Comparison of ENCODE assay signal across 15 cellular contexts in the genomic region with DNA sequence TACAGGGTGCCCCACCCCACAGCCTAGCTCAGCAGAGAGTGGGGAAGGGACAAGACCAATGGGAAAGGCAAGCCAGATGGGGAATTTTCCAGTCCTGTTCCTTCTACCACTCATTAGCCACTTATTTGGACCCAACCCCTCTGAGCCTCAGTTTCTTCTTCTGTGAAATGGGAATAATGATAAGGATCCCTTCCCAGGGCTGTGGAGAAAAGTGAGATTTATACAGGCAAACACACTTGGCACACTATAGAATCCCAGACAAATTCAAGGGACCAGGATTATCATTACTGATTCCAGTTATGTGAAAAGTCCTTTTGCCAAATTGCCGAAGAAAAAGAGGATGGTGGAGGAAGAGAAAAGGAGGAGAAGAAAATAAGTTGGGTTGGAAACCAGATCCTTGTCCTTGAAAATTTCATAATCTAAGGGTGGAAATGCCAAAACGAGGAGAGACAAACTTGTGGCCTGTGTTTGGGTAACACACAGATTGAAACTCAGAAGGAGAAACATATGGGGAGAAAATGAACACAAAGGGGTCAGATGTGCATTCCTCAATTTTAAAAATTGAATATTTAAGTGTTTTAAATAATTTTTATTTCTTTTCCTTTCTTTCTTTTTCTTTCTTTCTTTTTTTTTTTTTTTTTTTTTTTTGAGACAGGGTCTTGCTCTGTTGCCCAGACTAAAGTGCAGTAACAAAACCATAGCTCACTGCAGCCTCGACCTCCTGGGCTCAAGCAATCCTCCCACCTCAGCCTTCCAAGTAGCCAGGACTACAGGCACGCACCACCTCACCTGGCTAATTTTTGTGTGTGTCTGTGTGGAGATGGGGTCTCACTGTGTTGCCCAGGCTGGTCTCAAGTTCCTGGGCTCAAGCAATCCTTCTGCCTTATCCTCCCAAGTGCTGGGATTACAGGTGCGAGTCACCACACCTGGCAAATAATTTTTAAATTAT. TPM values are rescaled to one million over a fixed set of nuclear protein-coding genes. Genes with fewer than 3 reads are reported as not detected.
DNase-seq lines count a peak whose midpoint lies in the region; ATAC-seq and TF ChIP-seq lines count a peak whose summit lies in the region.
"Had no signal": no experiment of that assay in that cellular context is flagged by ENCODE, and none has a peak within 500 bp of the region (broad histone marks: within the 10 kb centered on the region; RNA-seq: fewer than 3 reads in every experiment).

No MANE protein-coding gene starts in this region.

- H3K4me1 ChIP-seq in mucosa of rectum (ENCODE audit: control insufficient read depth in 2 of 2, insufficient read depth in 2 of 2, low read length in 2 of 2) (peaks cover 57 to 64% of the 10 kb centered on the region in 2 donors), tibial artery (peaks cover 3 to 59% (median 39%) of the 10 kb centered on the region in 4 donors)

- H3K4me3 Mint-ChIP-seq in activated CD4-positive, alpha-beta T cell treated with anti-CD3 and anti-CD28 coated beads, Interleukin-2, amount 10 ng/mL, durations not matched to agents 24 days and 14 days: no peak overlapping the region
- no peak overlapping the region for H3K4me3 Mint-ChIP-seq in MCF 10A (ENCODE audit: unreplicated experiment)
- H3K4me3 Mint-ChIP-seq: activated B cell treated with CpG ODN at 0.5 μM for 24 hours had no signal

- H3K4me1 Mint-ChIP-seq in activated CD4-positive, alpha-beta T cell treated with anti-CD3 and anti-CD28 coated beads, Interleukin-2, amount 10 ng/mL, durations not matched to agents 24 days and 14 days: peaks cover 70% of the 10 kb centered on the region
- peaks cover 67% of the 10 kb centered on the region for H3K4me1 Mint-ChIP-seq in MCF 10A (ENCODE audit: insufficient read depth, unreplicated experiment)

- DNase-seq in activated CD4-positive, alpha-beta T cell treated with anti-CD3 and anti-CD28 coated beads, Interleukin-2, amount 10 ng/mL, durations not matched to agents 24 days and 14 days: no peak
- no peak for DNase-seq in activated CD4-positive, alpha-beta T cell treated with anti-CD3 and anti-CD28 coated beads for 1 hour
- DNase-seq in MCF 10A (ENCODE audit: unreplicated experiment) (no peak), tibial artery (no peak)
- no peak for DNase-seq in activated effector memory CD4-positive, alpha-beta T cell treated with Interleukin-2 at 50 U/mL for 16 hours
- DNase-seq: activated B cell treated with CpG ODN at 0.5 μM for 24 hours; activated naive CD4-positive, alpha-beta T cell; dorsolateral prefrontal cortex; NCI-H345; stimulated activated CD8-positive, alpha-beta memory T cell treated with anti-CD3 and anti-CD28 coated beads, Interleukin-4, amount 100 ng/mL, for 48 hours had no signal

- no peak overlapping the region for H3K4me3 ChIP-seq in mucosa of rectum (ENCODE audit: low read length in 2 of 2)
- no peak overlapping the region for H3K4me3 ChIP-seq in tibial artery
- H3K4me3 ChIP-seq: dorsolateral prefrontal cortex had no signal

- peaks cover 44 to 45% of the 10 kb centered on the region in 2 donors for H3K36me3 ChIP-seq in mucosa of rectum (ENCODE audit: control insufficient read depth in 2 of 2, insufficient read depth in 2 of 2, low read length in 2 of 2)
- H3K36me3 ChIP-seq in tibial artery: peaks cover 27 to 73% (median 31%) of the 10 kb centered on the region in 3 donors

- no peaks in the 10 kb centered on the region for H3K9me3 Mint-ChIP-seq in activated CD4-positive, alpha-beta T cell treated with anti-CD3 and anti-CD28 coated beads, Interleukin-2, amount 10 ng/mL, durations not matched to agents 24 days and 14 days
- H3K9me3 Mint-ChIP-seq in MCF 10A (ENCODE audit: unreplicated experiment): no peaks in the 10 kb centered on the region
- H3K9me3 Mint-ChIP-seq: activated B cell treated with CpG ODN at 0.5 μM for 24 hours had no signal

- intact Hi-C loops in activated CD4-positive, alpha-beta T cell treated with anti-CD3 and anti-CD28 coated beads, Interleukin-2, amount 10 ng/mL, durations not matched to agents 24 days and 14 days (cut with micrococcal nuclease): no loop called here
- intact Hi-C loops in MCF 10A (cut with micrococcal nuclease): no loop called here
- intact Hi-C loops in tibial artery (cut with DNase I; ENCODE audit: low total_unique reads): no loop called here

- H3K27ac Mint-ChIP-seq in activated CD4-positive, alpha-beta T cell treated with anti-CD3 and anti-CD28 coated beads, Interleukin-2, amount 10 ng/mL, durations not matched to agents 24 days and 14 days: peak overlapping the region; percentile 17
- peak overlapping the region; percentile 82 for H3K27ac Mint-ChIP-seq in MCF 10A (ENCODE audit: low read depth, unreplicated experiment)

- POLR2A ChIA-PET in MCF 10A (lab: Yijun Ruan, JAX): interaction anchor here (0.6 to 5.6 kb wide), 11 partner anchors 9 to 636 kb away, joined by 3 to 77 read pairs (median 5); a partner anchor contains a TSS

- ATAC-seq in GM18909 (IDR thresholded peaks at IDR 0.05; ENCODE audit: poor library complexity, unreplicated experiment) (no peak), HG03175 (IDR thresholded peaks at IDR 0.05; ENCODE audit: unreplicated experiment) (no peak)
- ATAC-seq: Right ventricle myocardium inferior had no signal

- H3K27me3 Mint-ChIP-seq in activated CD4-positive, alpha-beta T cell treated with anti-CD3 and anti-CD28 coated beads, Interleukin-2, amount 10 ng/mL, durations not matched to agents 24 days and 14 days: no peaks in the 10 kb centered on the region
- no peaks in the 10 kb centered on the region for H3K27me3 Mint-ChIP-seq in MCF 10A (ENCODE audit: insufficient read depth, unreplicated experiment)
- H3K27me3 Mint-ChIP-seq: activated B cell treated with CpG ODN at 0.5 μM for 24 hours had no signal

- H3K9me3 ChIP-seq in mucosa of rectum (ENCODE audit: control insufficient read depth in 2 of 2, low read length in 2 of 2): no peaks in the 10 kb centered on the region
- H3K9me3 ChIP-seq in tibial artery: no peaks in the 10 kb centered on the region

- H3K36me3 Mint-ChIP-seq in activated CD4-positive, alpha-beta T cell treated with anti-CD3 and anti-CD28 coated beads, Interleukin-2, amount 10 ng/mL, durations not matched to agents 24 days and 14 days (ENCODE audit: low read depth): peaks cover 67% of the 10 kb centered on the region
- H3K36me3 Mint-ChIP-seq in MCF 10A (ENCODE audit: insufficient read depth, unreplicated experiment): peaks cover 97% of the 10 kb centered on the region

- H3K27ac ChIP-seq in mucosa of rectum (ENCODE audit: low read depth in 2 of 2, low read length in 2 of 2) (peak overlapping the region; percentile 83 to 89), tibial artery (peak overlapping the region; percentile 67 to 70)

- no peak overlapping the region for H3K9ac ChIP-seq in mucosa of rectum (ENCODE audit: low read depth in 1 of 2, low read length in 2 of 2)

- TF ChIP-seq CTCF in MCF 10A (IDR thresholded peaks at IDR 0.05; ENCODE audit: unreplicated experiment): no peak
- TF ChIP-seq CTCF in tibial artery (IDR thresholded peaks at IDR 0.05): no peak

- CTCF ChIA-PET in MCF 10A (lab: Yijun Ruan, JAX): interaction anchor here (0.6 to 2.8 kb wide), 8 partner anchors 9 to 640 kb away, joined by 3 to 11 read pairs (median 4); a partner anchor contains a TSS

- BruUV-seq in MCF 10A (replicated peaks; lab: Mats Ljungman, UMichigan): no TSS peak

- H3K27me3 ChIP-seq in mucosa of rectum (ENCODE audit: control insufficient read depth in 2 of 2, insufficient read depth in 2 of 2, low read length in 2 of 2): no peaks in the 10 kb centered on the region
- H3K27me3 ChIP-seq in tibial artery: no peaks in the 10 kb centered on the region
- H3K27me3 ChIP-seq: dorsolateral prefrontal cortex had no signal

RNA-seq across cellular contexts. Expression of a gene that starts 9.6 kb away (rescaled TPM):
- 69.6 and 73.1 TPM in 2 replicates for total RNA-seq in activated CD4-positive, alpha-beta T cell treated with anti-CD3 and anti-CD28 coated beads, Interleukin-2, amount 10 ng/mL, durations not matched to agents 24 days and 14 days
- 513 and 622 TPM in 2 replicates for total RNA-seq in MCF 10A (2022)

RNA-seq across cellular contexts. Expression of a gene that starts 56.4 kb away (rescaled TPM):
- total RNA-seq in activated CD4-positive, alpha-beta T cell treated with anti-CD3 and anti-CD28 coated beads, Interleukin-2, amount 10 ng/mL, durations not matched to agents 24 days and 14 days: not detected in 2 replicates
- total RNA-seq in MCF 10A (2022): 1.0 and 5.7 TPM in 2 replicates
- total RNA-seq: activated B cell treated with CpG ODN at 0.5 μM for 24 hours, mononuclear cell, Right ventricle myocardium inferior had no signal
